In the genomic region with DNA sequence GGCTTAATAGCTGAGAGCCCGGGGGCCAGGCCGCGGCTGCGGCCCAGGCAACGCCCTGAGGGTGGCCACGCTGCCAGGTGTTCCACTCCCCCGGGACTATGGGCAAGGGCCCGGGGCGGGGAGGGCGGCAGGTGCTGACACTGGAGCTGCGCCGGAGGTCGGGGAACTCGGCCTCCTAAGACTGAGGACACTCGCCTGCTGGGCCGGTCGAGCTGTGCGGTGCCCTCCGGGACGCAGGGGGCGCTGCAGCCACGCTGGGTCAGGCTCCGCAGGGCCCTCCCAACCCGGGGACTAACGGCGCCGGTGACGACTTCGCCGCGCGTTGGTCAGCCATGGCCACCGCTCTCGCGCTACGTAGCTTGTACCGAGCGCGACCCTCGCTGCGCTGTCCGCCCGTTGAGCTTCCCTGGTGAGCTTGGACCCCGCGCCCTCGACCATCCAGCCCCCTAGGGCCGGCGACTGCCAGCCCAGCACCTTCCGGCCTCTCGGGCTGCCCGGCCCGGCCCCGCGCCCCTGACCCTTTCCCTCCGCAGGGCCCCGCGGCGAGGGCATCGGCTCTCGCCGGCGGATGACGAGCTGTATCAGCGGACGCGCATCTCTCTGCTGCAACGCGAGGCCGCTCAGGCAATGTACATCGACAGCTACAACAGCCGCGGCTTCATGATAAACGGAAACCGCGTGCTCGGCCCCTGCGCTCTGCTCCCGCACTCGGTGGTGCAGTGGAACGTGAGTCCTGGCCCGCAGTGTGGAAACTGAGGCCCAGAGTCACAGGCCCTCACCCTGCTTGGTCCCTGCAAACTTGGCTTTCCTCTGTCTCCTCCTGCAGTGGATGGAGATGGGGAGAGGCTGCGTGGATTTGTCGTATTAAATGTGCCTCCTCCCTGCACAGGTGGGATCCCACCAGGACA, we compare ENCODE assay signal across 8 cellular contexts. TPM values are rescaled to one million over a fixed set of nuclear protein-coding genes. Genes with fewer than 3 reads are reported as not detected.
DNase-seq lines count a peak whose midpoint lies in the region; ATAC-seq and TF ChIP-seq lines count a peak whose summit lies in the region.

A gene with protein sequence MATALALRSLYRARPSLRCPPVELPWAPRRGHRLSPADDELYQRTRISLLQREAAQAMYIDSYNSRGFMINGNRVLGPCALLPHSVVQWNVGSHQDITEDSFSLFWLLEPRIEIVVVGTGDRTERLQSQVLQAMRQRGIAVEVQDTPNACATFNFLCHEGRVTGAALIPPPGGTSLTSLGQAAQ (plus strand): TSS at position 309 of the 908 bp plus-strand sequence. CDS start 24 bp downstream, at position 333.

- ATAC-seq in GM18861 (IDR thresholded peaks at IDR 0.05; ENCODE audit: unreplicated experiment), result peak; percentile 44
- ATAC-seq in HG03095 (IDR thresholded peaks at IDR 0.05; ENCODE audit: unreplicated experiment), result peak; percentile 48

- H3K36me3 ChIP-seq in WERI-Rb-1 (peaks cover 40% of the 10 kb centered on the region), breast epithelium (peaks cover 4% of the 10 kb centered on the region), spleen (peaks cover 0 to 45% (median 36%) of the 10 kb centered on the region in 6 donors)

- intact Hi-C loops in breast epithelium (cut with DNase I; ENCODE audit: low total_unique reads) (no loop called here), spleen (cut with DNase I; ENCODE audit: low total_unique reads) (loop anchor here (10.0 kb wide), 1 partner anchor 83 kb away; a partner anchor contains a TSS)

- peak within 1 kb of the TSS; percentile 90 for H3K27ac ChIP-seq in AG04450 (ENCODE audit: low read depth, low read length)
- peak within 1 kb of the TSS; percentile 97 for H3K27ac ChIP-seq in WERI-Rb-1
- H3K27ac ChIP-seq in breast epithelium, result peak within 1 kb of the TSS; percentile 100
- peak within 1 kb of the TSS; percentile 98 to 100 (median 100) for H3K27ac ChIP-seq in spleen

- TF ChIP-seq CTCF in AG04450 (IDR thresholded peaks at IDR 0.05; ENCODE audit: low read depth, low read length) (peak; percentile 90), WERI-Rb-1 (IDR thresholded peaks at IDR 0.05; ENCODE audit: low read depth, low read length) (peak; percentile 96), breast epithelium (IDR thresholded peaks at IDR 0.05) (peak; percentile 86 to 99 (median 98)), spleen (IDR thresholded peaks at IDR 0.05 in 8 of 11, conservative IDR thresholded peaks at IDR 0.05 in 3 of 11) (peak; percentile 94 to 100 (median 99))

- CTCF ChIA-PET in AG04450 (lab: Charles Lee), result interaction anchor here (0.7 to 3.8 kb wide), 20 partner anchors 9 to 96 kb away, joined by 3 to 24 read pairs (median 4); a partner anchor contains a TSS

- H3K4me1 ChIP-seq in breast epithelium (peaks cover 16 to 17% of the 10 kb centered on the region in 2 donors), spleen (peaks cover 32 to 88% (median 66%) of the 10 kb centered on the region in 6 donors)

- H3K4me3 Mint-ChIP-seq in immature natural killer cell, result peak within 1 kb of the TSS; percentile 92 to 99 (median 97)

- no peaks in the 10 kb centered on the region; the same call in 1 of the 2 replicates for H3K9me3 ChIP-seq in AG04450 (ENCODE audit: control insufficient read depth, insufficient read depth, low read length)
- H3K9me3 ChIP-seq in WERI-Rb-1 (ENCODE audit: severe bottlenecking), result no peaks in the 10 kb centered on the region
- H3K9me3 ChIP-seq in breast epithelium, result no peaks in the 10 kb centered on the region
- H3K9me3 ChIP-seq in spleen, result no peaks in the 10 kb centered on the region

- peaks cover 40 to 46% of the 10 kb centered on the region in 2 donors for H3K4me1 Mint-ChIP-seq in immature natural killer cell

- POLR2A ChIA-PET in AG04450 (lab: Yijun Ruan, JAX), result interaction anchor here (0.6 to 4.1 kb wide), 19 partner anchors 7 to 448 kb away, joined by 3 to 74 read pairs (median 7); a partner anchor contains a TSS

- WGBS in spleen, 5 donors, result 1 to 6% (median 1%) methylated on average over 10 to 83 of the region's 83 CpGs

- peaks cover 6 to 16% (median 6%) of the 10 kb centered on the region in 3 donors for H3K27me3 Mint-ChIP-seq in immature natural killer cell (ENCODE audit: low read depth in 3 of 3)

- no peaks in the 10 kb centered on the region for H3K9me3 Mint-ChIP-seq in immature natural killer cell

- TF ChIP-seq POLR2A in breast epithelium (IDR thresholded peaks at IDR 0.05), result peak; percentile 55
- peak in 2 of 3 donors; percentile 68 to 77 for TF ChIP-seq POLR2A in spleen (IDR thresholded peaks at IDR 0.05)

- H3K27ac Mint-ChIP-seq in immature natural killer cell, result peak within 1 kb of the TSS; percentile 91 to 98 (median 96)

- H3K27me3 ChIP-seq in AG04450 (ENCODE audit: control insufficient read depth, insufficient read depth, low read length) (no peaks in the 10 kb centered on the region), WERI-Rb-1 (ENCODE audit: insufficient read depth, low read depth, severe bottlenecking) (no peaks in the 10 kb centered on the region), breast epithelium (no peaks in the 10 kb centered on the region), spleen (replicated peaks in 1 of 7) (no peaks in the 10 kb centered on the region)

- H3K4me3 ChIP-seq in AG04450 (ENCODE audit: low read depth, low read length), result peak within 1 kb of the TSS; percentile 98
- H3K4me3 ChIP-seq in WERI-Rb-1 (ENCODE audit: low read depth, low read length), result peak within 1 kb of the TSS; percentile 75
- peak within 1 kb of the TSS; percentile 96 to 99 (median 98) for H3K4me3 ChIP-seq in breast epithelium
- peak within 1 kb of the TSS; percentile 67 to 96 (median 88) for H3K4me3 ChIP-seq in spleen

- H3K36me3 Mint-ChIP-seq in immature natural killer cell, result peaks cover 0 to 14% (median 0%) of the 10 kb centered on the region in 3 donors

- peak; percentile 81 for DNase-seq in AG04450 (ENCODE audit: low read depth, low spot score)
- DNase-seq in NCI-H2171 treated with DMSO at 0.1 percent for 48 hours (lab: John Stamatoyannopoulos, UW), result peak; percentile 94
- DNase-seq in WERI-Rb-1, result peak; percentile 95
- peak; percentile 90 to 95 for DNase-seq in breast epithelium (ENCODE audit: low spot score in 2 of 2)
- peak; percentile 90 to 91 (median 91) for DNase-seq in immature natural killer cell
- DNase-seq in spleen, result peak; percentile 99

RNA-seq across cellular contexts. Expression of the gene that starts here (rescaled TPM):
- polyA plus RNA-seq in AG04450 (2011; rRNA removed), result 47.0 and 69.2 TPM in 2 replicates
- polyA minus RNA-seq in AG04450 (2011; rRNA and poly(A)+ RNA removed), result 49.2 and 70.0 TPM in 2 replicates
- 100 to 1,000 TPM; 151 to 171 (median 164) TPM for total RNA-seq in breast epithelium
- 100 to 1,000 TPM; 118 to 204 (median 142) TPM for polyA plus RNA-seq in immature natural killer cell
- 10 to 100 TPM; 63.8 to 98.5 (median 80.1) TPM for total RNA-seq in spleen
- 10 to 100 TPM; 69.1 to 88.4 (median 77.4) TPM for polyA plus RNA-seq in spleen

Comparison
In these comparisons a context has a peak if more than half of its experiments do, and no peak if none do; other contexts are left out.
1. Peak in every context shown above with its lines: DNase-seq, ATAC-seq, H3K4me3 ChIP-seq and H3K27ac ChIP-seq.